8 cellular contexts compared by ENCODE assay signal in the genomic region with DNA sequence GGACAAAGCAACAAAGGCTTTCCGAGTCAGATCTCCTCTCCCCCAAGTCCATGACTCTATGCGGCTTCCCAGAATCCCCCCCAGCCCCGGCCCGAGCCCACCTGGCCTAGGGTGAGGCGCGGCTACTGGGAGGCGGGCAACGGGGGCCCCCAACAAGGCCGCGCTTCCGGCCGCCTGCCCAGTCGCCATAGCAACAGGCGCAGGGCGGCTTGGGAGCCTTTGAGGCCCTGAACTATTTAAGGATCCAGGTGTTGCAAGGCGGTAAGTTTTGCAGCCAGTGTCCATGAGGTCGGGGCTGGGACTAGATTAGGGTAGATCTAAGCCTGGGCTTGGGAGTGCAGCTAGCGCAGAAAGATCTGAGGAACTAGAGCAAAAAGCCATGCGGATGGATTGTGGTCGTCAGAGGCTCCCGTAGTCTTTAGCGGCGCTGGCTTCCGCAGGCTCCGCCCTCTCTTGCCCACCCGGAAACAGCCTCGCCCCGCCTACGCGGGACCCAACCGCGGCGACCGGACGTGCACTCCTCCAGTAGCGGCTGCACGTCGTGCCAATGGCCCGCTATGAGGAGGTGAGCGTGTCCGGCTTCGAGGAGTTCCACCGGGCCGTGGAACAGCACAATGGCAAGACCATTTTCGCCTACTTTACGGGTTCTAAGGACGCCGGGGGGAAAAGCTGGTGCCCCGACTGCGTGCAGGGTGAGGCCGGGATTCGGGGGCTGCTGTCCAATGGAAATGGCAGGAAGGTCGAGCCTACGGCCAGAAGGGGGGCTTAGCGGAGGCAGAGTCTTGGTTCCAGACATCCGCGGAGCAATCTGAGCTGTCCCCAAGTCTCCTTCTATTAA. TPM values are rescaled to one million over a fixed set of nuclear protein-coding genes. Genes with fewer than 3 reads are reported as not detected.
DNase-seq lines count a peak whose midpoint lies in the region; ATAC-seq and TF ChIP-seq lines count a peak whose summit lies in the region.

A gene (minus strand): TSS at position 176 of the 838 bp plus-strand sequence. CDS start 5,608 bp downstream, outside the sequence.
A gene (plus strand): TSS at position 525 of the 838 bp plus-strand sequence. CDS start 23 bp downstream, at position 548.

- H3K4me3 ChIP-seq in AG09309 (ENCODE audit: control insufficient read depth, low read depth, low read length) (peak within 1 kb of the TSS; percentile 98), kidney epithelial cell (ENCODE audit: low read depth, low read length) (peak within 1 kb of the TSS; percentile 81)

- H3K36me3 ChIP-seq in kidney epithelial cell (ENCODE audit: control insufficient read depth, insufficient read depth, low read length): no peaks in the 10 kb centered on the region

- no peak for TF ChIP-seq CTCF in AG09309 (IDR thresholded peaks at IDR 0.05; ENCODE audit: control insufficient read depth, insufficient read depth, low read depth, low read length, missing control alignments)
- no peak for TF ChIP-seq CTCF in kidney epithelial cell (IDR thresholded peaks at IDR 0.05; ENCODE audit: insufficient read depth, low read length, poor library complexity, severe bottlenecking)

- no peaks in the 10 kb centered on the region for H3K27me3 ChIP-seq in kidney epithelial cell (ENCODE audit: control insufficient read depth, insufficient read depth, low read length)

- ATAC-seq in GM19023 (IDR thresholded peaks at IDR 0.05; ENCODE audit: unreplicated experiment) (peak; percentile 83), HG03280 (IDR thresholded peaks at IDR 0.05; ENCODE audit: unreplicated experiment) (peak; percentile 89)
- ATAC-seq in activated CD4-positive, CD25-positive, alpha-beta regulatory T cell treated with anti-CD3 and anti-CD28 coated beads, Interleukin-2, amount 50 U/mL, for 24 hours: peak; percentile 82 to 85

- peak; percentile 67 for DNase-seq in AG09309 (ENCODE audit: low read depth)
- DNase-seq in NCI-H460 (ENCODE audit: extremely low read depth, low read depth): peak; percentile 82
- peak; percentile 86 for DNase-seq in cerebellar cortex (ENCODE audit: low spot score)
- DNase-seq in kidney epithelial cell (ENCODE audit: low read depth): peak; percentile 67
- DNase-seq in stimulated activated CD4-positive, alpha-beta T cell treated with anti-CD3 and anti-CD28 coated beads, Interleukin-15, amount 100 ng/mL, for 24 hours: peak; percentile 97

RNA-seq across cellular contexts. Expression of the first gene that starts in this region (rescaled TPM):
- 18.5 and 19.0 TPM in 2 replicates for total RNA-seq in NCI-H460 (2014; rRNA removed; shearing (Covaris generic))
- polyA plus RNA-seq in NCI-H460 (2014; cell fraction: nucleus; rRNA removed): 9.3 and 9.9 TPM in 2 replicates
- total RNA-seq in kidney epithelial cell: 20.2 and 24.2 TPM in 2 replicates

RNA-seq across cellular contexts. Expression of the second gene that starts in this region (rescaled TPM):
- total RNA-seq in NCI-H460 (2014; rRNA removed; shearing (Covaris generic)): 97.4 and 101 TPM in 2 replicates
- 62.3 and 110 TPM in 2 replicates for polyA plus RNA-seq in NCI-H460 (2014; cell fraction: nucleus; rRNA removed)
- 193 and 245 TPM in 2 replicates for total RNA-seq in kidney epithelial cell

Comparison
In these comparisons a context has a peak if more than half of its experiments do, and no peak if none do; other contexts are left out.
1. Peak in every context shown above with its lines: DNase-seq, ATAC-seq and H3K4me3 ChIP-seq.